ENCODE assay signal across 15 cellular contexts in the genomic region with DNA sequence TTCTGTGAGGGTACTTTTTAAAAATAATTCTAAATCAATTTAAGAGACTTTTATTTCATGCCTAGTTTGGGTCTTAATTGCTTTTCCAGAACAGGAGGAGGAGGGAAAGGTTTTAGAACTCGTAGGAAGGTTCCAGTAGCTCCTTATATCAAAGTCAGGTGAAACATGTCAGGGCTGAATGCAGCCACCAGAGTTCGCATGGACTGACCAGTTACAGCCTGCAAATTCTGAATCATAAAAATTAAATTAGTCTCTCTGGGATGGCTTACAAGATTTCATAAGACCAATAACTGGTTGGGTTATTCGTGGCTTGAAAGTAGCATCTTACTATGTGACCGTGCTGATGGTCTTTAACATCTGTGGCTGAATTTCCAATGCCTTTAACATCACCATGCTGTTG. TPM values are rescaled to one million over a fixed set of nuclear protein-coding genes. Genes with fewer than 3 reads are reported as not detected.
DNase-seq lines count a peak whose midpoint lies in the region; ATAC-seq and TF ChIP-seq lines count a peak whose summit lies in the region.
"Had no signal": no experiment of that assay in that cellular context is flagged by ENCODE, and none has a peak within 500 bp of the region (broad histone marks: within the 10 kb centered on the region; RNA-seq: fewer than 3 reads in every experiment).

No MANE protein-coding gene starts in this region.

- H3K4me3 ChIP-seq in smooth muscle cell, result peak overlapping the region; percentile 41
- H3K4me3 ChIP-seq in Karpas-422 (ENCODE audit: low read length), result no peak overlapping the region
- H3K4me3 ChIP-seq: upper lobe of right lung had no signal

- peaks cover 35% of the 10 kb centered on the region for H3F3A ChIP-seq in smooth muscle cell (ENCODE audit: low read depth)

- no peak overlapping the region for H3K27ac Mint-ChIP-seq in Calu3 (ENCODE audit: unreplicated experiment)
- H3K27ac Mint-ChIP-seq: activated naive CD4-positive, alpha-beta T cell treated with anti-CD3 and anti-CD28 coated beads, Interleukin-2, amount 50 U/mL, for 24 hours; CD8-positive, alpha-beta memory T cell had no signal

- H3K9me3 Mint-ChIP-seq in Calu3 (ENCODE audit: low read depth, unreplicated experiment), result no peaks in the 10 kb centered on the region
- H3K9me3 Mint-ChIP-seq: activated naive CD4-positive, alpha-beta T cell treated with anti-CD3 and anti-CD28 coated beads, Interleukin-2, amount 50 U/mL, for 24 hours had no signal

- peaks cover 21% of the 10 kb centered on the region for H3K4me1 ChIP-seq in foreskin keratinocyte
- H3K4me1 ChIP-seq in smooth muscle cell (ENCODE audit: low read depth), result peaks cover 24% of the 10 kb centered on the region
- no peaks in the 10 kb centered on the region for H3K4me1 ChIP-seq in Karpas-422 (ENCODE audit: low read length)

- H2AFZ ChIP-seq in smooth muscle cell (ENCODE audit: low read depth) (no peak overlapping the region), Karpas-422 (ENCODE audit: low read length) (no peak overlapping the region)

- peak overlapping the region; percentile 84 for H3K4me2 ChIP-seq in smooth muscle cell
- H3K4me2 ChIP-seq in Karpas-422 (ENCODE audit: low read depth, low read length, poor library complexity, severe bottlenecking), result no peak overlapping the region

- DNase-seq in GM04504 (ENCODE audit: low read depth) (peak; percentile 63), amniotic stem cell (lab: John Stamatoyannopoulos, UW) (peak; percentile 28), foreskin keratinocyte (peak; percentile 54 to 73), smooth muscle cell (lab: John Stamatoyannopoulos, UW; ENCODE audit: unreplicated experiment) (no peak), Calu3 (no peak), posterior cingulate gyrus (no peak), Karpas-422 (no peak), kidney tubule cell (ENCODE audit: low spot score) (no peak)
- DNase-seq: CD8-positive, alpha-beta memory T cell; cerebellar nuclear complex; GDM1; NCI-H1436 treated with DMSO at 0.1 percent for 48 hours; upper lobe of right lung; WERI-Rb-1 had no signal

- H4K20me1 ChIP-seq in smooth muscle cell (ENCODE audit: low read depth) (no peaks in the 10 kb centered on the region), Karpas-422 (ENCODE audit: insufficient read depth, low read depth, low read length) (no peaks in the 10 kb centered on the region)

- peaks cover 8% of the 10 kb centered on the region for H3K4me1 Mint-ChIP-seq in Calu3 (ENCODE audit: low read depth, unreplicated experiment)
- H3K4me1 Mint-ChIP-seq: activated naive CD4-positive, alpha-beta T cell treated with anti-CD3 and anti-CD28 coated beads, Interleukin-2, amount 50 U/mL, for 24 hours; CD8-positive, alpha-beta memory T cell had no signal

- peaks cover under 1% of the 10 kb centered on the region for H3K27me3 ChIP-seq in foreskin keratinocyte
- H3K27me3 ChIP-seq in smooth muscle cell (ENCODE audit: low read depth), result no peaks in the 10 kb centered on the region
- no peaks in the 10 kb centered on the region for H3K27me3 ChIP-seq in Karpas-422 (ENCODE audit: low read length)
- H3K27me3 ChIP-seq: upper lobe of right lung had no signal

- WGBS in smooth muscle cell (ENCODE audit: low lambda C conversion rate), result 55% methylated on average over 4 of the region's 4 CpGs

- no peak overlapping the region for H3K4me3 Mint-ChIP-seq in Calu3 (ENCODE audit: low read depth, unreplicated experiment)
- H3K4me3 Mint-ChIP-seq: activated naive CD4-positive, alpha-beta T cell treated with anti-CD3 and anti-CD28 coated beads, Interleukin-2, amount 50 U/mL, for 24 hours; CD8-positive, alpha-beta memory T cell had no signal

- H3K9ac ChIP-seq in smooth muscle cell (ENCODE audit: low read depth), result peak overlapping the region; percentile 88
- no peak overlapping the region for H3K9ac ChIP-seq in Karpas-422 (ENCODE audit: low read length)

- peaks cover 22% of the 10 kb centered on the region for H3K79me2 ChIP-seq in smooth muscle cell (ENCODE audit: low read depth)
- no peaks in the 10 kb centered on the region for H3K79me2 ChIP-seq in Karpas-422 (ENCODE audit: low read length)

- peak overlapping the region; percentile 74 for H3K27ac ChIP-seq in foreskin keratinocyte
- peak overlapping the region; percentile 98 for H3K27ac ChIP-seq in smooth muscle cell (ENCODE audit: low read depth)
- no peak overlapping the region for H3K27ac ChIP-seq in Karpas-422 (ENCODE audit: low read length)
- H3K27ac ChIP-seq: upper lobe of right lung, WERI-Rb-1 had no signal

- intact Hi-C loops in Calu3 (cut with micrococcal nuclease; ENCODE audit: unreplicated experiment) (no loop called here), posterior cingulate gyrus (cut with DNase I) (no loop called here)

- peaks cover 29% of the 10 kb centered on the region for H3K27me3 Mint-ChIP-seq in Calu3 (ENCODE audit: unreplicated experiment)

- H3K9me3 ChIP-seq in smooth muscle cell (replicated peaks; ENCODE audit: low read depth), result no peaks in the 10 kb centered on the region
- H3K9me3 ChIP-seq in Karpas-422 (ENCODE audit: low read length), result no peaks in the 10 kb centered on the region
- H3K9me3 ChIP-seq: upper lobe of right lung had no signal

- no TSS peak for BruUV-seq in Calu3 (replicated peaks; lab: Mats Ljungman, UMichigan)

- TF ChIP-seq CTCF in foreskin keratinocyte (conservative IDR thresholded peaks at IDR 0.05) (peak; percentile 53), smooth muscle cell (IDR thresholded peaks at IDR 0.05; ENCODE audit: borderline replicate concordance, insufficient read depth, poor library complexity, severe bottlenecking) (no peak), Calu3 (IDR thresholded peaks at IDR 0.05; ENCODE audit: unreplicated experiment) (no peak)

- CTCF ChIA-PET in Calu3 (lab: Charles Lee), result no interaction called here

- no peaks in the 10 kb centered on the region for H3K36me3 ChIP-seq in smooth muscle cell (ENCODE audit: low read depth)
- H3K36me3 ChIP-seq in Karpas-422 (ENCODE audit: insufficient read depth, low read length), result no peaks in the 10 kb centered on the region
- H3K36me3 ChIP-seq: upper lobe of right lung, WERI-Rb-1 had no signal

- no peaks in the 10 kb centered on the region for H3K36me3 Mint-ChIP-seq in Calu3 (ENCODE audit: insufficient read depth, unreplicated experiment)
- H3K36me3 Mint-ChIP-seq: activated naive CD4-positive, alpha-beta T cell treated with anti-CD3 and anti-CD28 coated beads, Interleukin-2, amount 50 U/mL, for 24 hours; CD8-positive, alpha-beta memory T cell had no signal

- no peaks in the 10 kb centered on the region for H3K9me2 ChIP-seq in Karpas-422 (replicated peaks; ENCODE audit: insufficient read depth, low read length)

- peak; percentile 57 for ATAC-seq in foreskin keratinocyte
- ATAC-seq: upper lobe of right lung had no signal

RNA-seq across cellular contexts. Expression of gene BDKRB1, which starts 0.4 kb away (rescaled TPM):
- total RNA-seq in foreskin keratinocyte, result 5.0 and 5.4 TPM in 2 replicates
- 6.5 and 7.6 TPM in 2 replicates for polyA plus RNA-seq in foreskin keratinocyte
- total RNA-seq in smooth muscle cell, result 17.5 and 28.2 TPM in 2 replicates
- polyA plus RNA-seq in smooth muscle cell, result 29.3 and 39.6 TPM in 2 replicates
- not detected in 2 replicates for total RNA-seq in Calu3 (2022)
- total RNA-seq in Karpas-422 (2014; rRNA removed; shearing (Covaris generic); ENCODE audit: low replicate concordance), result not detected in 2 replicates
- total RNA-seq: CD8-positive, alpha-beta memory T cell; upper lobe of right lung had no signal
- polyA plus RNA-seq: CD8-positive, alpha-beta memory T cell had no signal

RNA-seq across cellular contexts. Expression of gene BDKRB2, which starts 51.8 kb away (rescaled TPM):
- total RNA-seq in foreskin keratinocyte, result 16.7 and 20.7 TPM in 2 replicates
- polyA plus RNA-seq in foreskin keratinocyte, result 5.6 and 7.9 TPM in 2 replicates
- 12.2 and 16.9 TPM in 2 replicates for total RNA-seq in smooth muscle cell
- polyA plus RNA-seq in smooth muscle cell, result 10.4 and 16.6 TPM in 2 replicates
- 0.27 and 0.28 TPM in 2 replicates for total RNA-seq in Calu3 (2022)
- total RNA-seq in Karpas-422 (2014; rRNA removed; shearing (Covaris generic); ENCODE audit: low replicate concordance), result not detected in 2 replicates
- total RNA-seq: CD8-positive, alpha-beta memory T cell had no signal
- polyA plus RNA-seq: CD8-positive, alpha-beta memory T cell had no signal

Comparison
In these comparisons a context has a peak if more than half of its experiments do, and no peak if none do; other contexts are left out.
1. DNase-seq: peak in GM04504 (single experiment), amniotic stem cell (single experiment) and foreskin keratinocyte (2 of 2); none in smooth muscle cell (single experiment), Calu3 (single experiment), posterior cingulate gyrus (0 of 10), Karpas-422 (single experiment) and kidney tubule cell (single experiment).
2. RNA of gene BDKRB2, which starts 51.8 kb away (total RNA-seq): 16.7 to 20.7 TPM in foreskin keratinocyte and 12.2 to 16.9 TPM in smooth muscle cell; 0.27 to 0.28 TPM in Calu3 and not detected in Karpas-422; every median in the first group is over 10 times any median in the second.